Comparison of ENCODE assay signal across 1 cellular context in the genomic region with DNA sequence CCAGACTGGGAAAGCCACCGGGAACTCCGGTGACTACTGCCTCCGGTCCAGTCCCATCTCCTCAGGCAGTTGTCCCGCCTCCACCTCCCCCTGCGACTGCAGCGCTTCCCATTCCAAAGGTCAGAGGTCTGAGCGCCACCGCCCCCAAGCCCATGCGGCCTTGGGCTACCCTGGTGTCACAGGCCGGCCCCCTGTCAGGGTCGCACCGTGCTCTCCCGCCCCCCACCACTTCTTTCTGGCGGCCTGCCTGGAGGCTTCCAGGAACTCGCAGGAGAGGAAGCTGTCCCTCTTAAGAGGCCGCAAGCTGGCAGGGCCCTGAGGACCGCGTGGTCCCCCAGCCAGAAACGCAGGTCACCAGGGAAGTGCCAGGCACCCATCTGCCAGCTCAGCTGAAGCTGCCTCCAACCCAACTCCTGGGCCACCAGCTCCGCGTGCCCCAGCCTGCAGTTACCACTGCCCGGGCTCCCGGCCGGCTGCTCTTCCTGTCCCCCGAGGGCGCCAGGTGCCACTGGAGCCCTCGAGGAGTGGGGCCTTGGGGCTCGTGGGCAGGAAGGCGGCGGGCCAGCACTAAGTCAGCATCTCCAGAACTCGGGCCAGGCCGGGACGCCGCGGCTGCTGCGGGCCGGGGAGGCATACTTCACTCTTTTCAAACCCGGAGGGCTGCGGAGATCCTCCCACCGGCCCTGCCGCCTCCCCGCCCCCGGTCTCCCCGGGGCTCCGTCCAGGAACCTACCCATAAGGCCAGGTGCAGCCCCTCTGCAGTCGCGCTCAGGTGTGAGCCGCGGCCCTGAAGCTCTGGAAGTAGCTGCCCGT.
TF ChIP-seq lines count a peak whose summit lies in the region.

No MANE protein-coding gene starts in this region.

TF ChIP-seq in HepG2, 621 proteins besides CTCF, POLR2A, EP300 and RAD21 (continued from another document and continues in another):
- peak; percentile 57; the same call in 1 of the 2 replicates for TF ChIP-seq ZNF280B (CRISPR knock-in tag; IDR thresholded peaks at IDR 0.05; ENCODE audit: borderline replicate concordance)
- peak; percentile 99 for TF ChIP-seq ZNF891 (CRISPR knock-in tag; IDR thresholded peaks at IDR 0.05)
- TF ChIP-seq ZNF580 (CRISPR knock-in tag; IDR thresholded peaks at IDR 0.05; ENCODE audit: borderline replicate concordance, low read depth) = peak; percentile 91; the same call in 1 of the 2 replicates
- TF ChIP-seq ATF1 (CRISPR knock-in tag; IDR thresholded peaks at IDR 0.05) = no peak
- TF ChIP-seq FOXM1 (CRISPR knock-in tag; IDR thresholded peaks at IDR 0.05) = peak; percentile 89; the same call in 1 of the 2 replicates
- peak; percentile 84; the same call in 1 of the 2 replicates for TF ChIP-seq YEATS2 (CRISPR knock-in tag; IDR thresholded peaks at IDR 0.05; ENCODE audit: borderline replicate concordance)
- TF ChIP-seq ZFX (CRISPR knock-in tag; IDR thresholded peaks at IDR 0.05; ENCODE audit: low read depth) = peak; percentile 98
- TF ChIP-seq SIN3B (IDR thresholded peaks at IDR 0.05; ENCODE audit: low read length) = no peak
- TF ChIP-seq MTA3 (CRISPR knock-in tag; IDR thresholded peaks at IDR 0.05) = no peak
- TF ChIP-seq HOXA3 (CRISPR knock-in tag; IDR thresholded peaks at IDR 0.05) = peak; percentile 93
- TF ChIP-seq GATA4 (IDR thresholded peaks at IDR 0.05; ENCODE audit: borderline replicate concordance, low read depth) = peak; percentile 63; the same call in 1 of the 2 replicates
- peak; percentile 6; the same call in 1 of the 2 replicates for TF ChIP-seq ZNF773 (CRISPR knock-in tag; IDR thresholded peaks at IDR 0.05; ENCODE audit: borderline replicate concordance)
- TF ChIP-seq NR2F2 (IDR thresholded peaks at IDR 0.05; ENCODE audit: borderline replicate concordance, low read depth) = peak; percentile 79; the same call in 1 of the 2 replicates
- peak; percentile 69; the same call in 1 of the 2 replicates for TF ChIP-seq MIER2 (CRISPR knock-in tag; IDR thresholded peaks at IDR 0.05)
- TF ChIP-seq, protein P1, sequence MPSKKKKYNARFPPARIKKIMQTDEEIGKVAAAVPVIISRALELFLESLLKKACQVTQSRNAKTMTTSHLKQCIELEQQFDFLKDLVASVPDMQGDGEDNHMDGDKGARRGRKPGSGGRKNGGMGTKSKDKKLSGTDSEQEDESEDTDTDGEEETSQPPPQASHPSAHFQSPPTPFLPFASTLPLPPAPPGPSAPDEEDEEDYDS (CRISPR knock-in tag; IDR thresholded peaks at IDR 0.05) = peak; percentile 91
- TF ChIP-seq TEAD3 (CRISPR knock-in tag; optimal IDR thresholded peaks at IDR 0.05; ENCODE audit: borderline replicate concordance) = peak; percentile 81
- TF ChIP-seq BCL6 (CRISPR knock-in tag; IDR thresholded peaks at IDR 0.05) = peak; percentile 96
- TF ChIP-seq ZNF883 (CRISPR knock-in tag; IDR thresholded peaks at IDR 0.05; ENCODE audit: not compliant biosample characterization) = peak; percentile 97
- 0 out of 2 replicates have a peak, but pooled peaks have one; percentile 70 for TF ChIP-seq ZNF558 (CRISPR knock-in tag; IDR thresholded peaks at IDR 0.05; ENCODE audit: borderline replicate concordance)
- no peak for TF ChIP-seq ZNF24 (IDR thresholded peaks at IDR 0.05)
- peak; percentile 96 for TF ChIP-seq ZNF205 (CRISPR knock-in tag; IDR thresholded peaks at IDR 0.05)
- TF ChIP-seq, protein P2, sequence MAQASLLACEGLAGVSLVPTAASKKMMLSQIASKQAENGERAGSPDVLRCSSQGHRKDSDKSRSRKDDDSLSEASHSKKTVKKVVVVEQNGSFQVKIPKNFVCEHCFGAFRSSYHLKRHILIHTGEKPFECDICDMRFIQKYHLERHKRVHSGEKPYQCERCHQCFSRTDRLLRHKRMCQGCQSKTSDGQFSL (CRISPR knock-in tag; IDR thresholded peaks at IDR 0.05) = peak; percentile 89
- TF ChIP-seq ZNF709 (CRISPR knock-in tag; IDR thresholded peaks at IDR 0.05) = peak; percentile 43; the same call in 1 of the 2 replicates
- peak; percentile 92 for TF ChIP-seq XRCC5 (optimal IDR thresholded peaks at IDR 0.05; ENCODE audit: low read length)
- TF ChIP-seq U2AF1 (optimal IDR thresholded peaks at IDR 0.05; ENCODE audit: low read depth, low read length) = peak; percentile 75
- TF ChIP-seq KMT2A (CRISPR knock-in tag; IDR thresholded peaks at IDR 0.05) = peak; percentile 85
- TF ChIP-seq GPN1 (CRISPR knock-in tag; IDR thresholded peaks at IDR 0.05; ENCODE audit: borderline replicate concordance) = peak; percentile 89; the same call in 1 of the 2 replicates
- no peak for TF ChIP-seq SP1 (IDR thresholded peaks at IDR 0.05)
- TF ChIP-seq SP1 (CRISPR knock-in tag; IDR thresholded peaks at IDR 0.05) = peak; percentile 85
- peak; percentile 48 for TF ChIP-seq ZNF629 (CRISPR knock-in tag; conservative IDR thresholded peaks at IDR 0.05)
- TF ChIP-seq BRD4 (CRISPR knock-in tag; IDR thresholded peaks at IDR 0.05) = peak; percentile 92
- peak; percentile 97 for TF ChIP-seq ZNF678 (CRISPR knock-in tag; IDR thresholded peaks at IDR 0.05)
- TF ChIP-seq, protein P3, sequence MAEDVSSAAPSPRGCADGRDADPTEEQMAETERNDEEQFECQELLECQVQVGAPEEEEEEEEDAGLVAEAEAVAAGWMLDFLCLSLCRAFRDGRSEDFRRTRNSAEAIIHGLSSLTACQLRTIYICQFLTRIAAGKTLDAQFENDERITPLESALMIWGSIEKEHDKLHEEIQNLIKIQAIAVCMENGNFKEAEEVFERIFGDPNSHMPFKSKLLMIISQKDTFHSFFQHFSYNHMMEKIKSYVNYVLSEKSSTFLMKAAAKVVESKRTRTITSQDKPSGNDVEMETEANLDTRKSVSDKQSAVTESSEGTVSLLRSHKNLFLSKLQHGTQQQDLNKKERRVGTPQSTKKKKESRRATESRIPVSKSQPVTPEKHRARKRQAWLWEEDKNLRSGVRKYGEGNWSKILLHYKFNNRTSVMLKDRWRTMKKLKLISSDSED (CRISPR knock-in tag; IDR thresholded peaks at IDR 0.05) = peak; percentile 56; the same call in 1 of the 2 replicates
- TF ChIP-seq NFIB (CRISPR knock-in tag; IDR thresholded peaks at IDR 0.05; ENCODE audit: borderline replicate concordance) = no peak
- TF ChIP-seq HOXA5 (CRISPR knock-in tag; IDR thresholded peaks at IDR 0.05) = peak; percentile 93; the same call in 1 of the 2 replicates
- peak; percentile 99 for TF ChIP-seq PATZ1 (CRISPR knock-in tag; IDR thresholded peaks at IDR 0.05)
- TF ChIP-seq, protein P4, sequence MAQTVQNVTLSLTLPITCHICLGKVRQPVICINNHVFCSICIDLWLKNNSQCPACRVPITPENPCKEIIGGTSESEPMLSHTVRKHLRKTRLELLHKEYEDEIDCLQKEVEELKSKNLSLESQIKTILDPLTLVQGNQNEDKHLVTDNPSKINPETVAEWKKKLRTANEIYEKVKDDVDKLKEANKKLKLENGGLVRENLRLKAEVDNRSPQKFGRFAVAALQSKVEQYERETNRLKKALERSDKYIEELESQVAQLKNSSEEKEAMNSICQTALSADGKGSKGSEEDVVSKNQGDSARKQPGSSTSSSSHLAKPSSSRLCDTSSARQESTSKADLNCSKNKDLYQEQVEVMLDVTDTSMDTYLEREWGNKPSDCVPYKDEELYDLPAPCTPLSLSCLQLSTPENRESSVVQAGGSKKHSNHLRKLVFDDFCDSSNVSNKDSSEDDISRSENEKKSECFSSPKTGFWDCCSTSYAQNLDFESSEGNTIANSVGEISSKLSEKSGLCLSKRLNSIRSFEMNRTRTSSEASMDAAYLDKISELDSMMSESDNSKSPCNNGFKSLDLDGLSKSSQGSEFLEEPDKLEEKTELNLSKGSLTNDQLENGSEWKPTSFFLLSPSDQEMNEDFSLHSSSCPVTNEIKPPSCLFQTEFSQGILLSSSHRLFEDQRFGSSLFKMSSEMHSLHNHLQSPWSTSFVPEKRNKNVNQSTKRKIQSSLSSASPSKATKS (CRISPR knock-in tag; IDR thresholded peaks at IDR 0.05) = no peak
- TF ChIP-seq CAMTA2 (CRISPR knock-in tag; IDR thresholded peaks at IDR 0.05; ENCODE audit: borderline replicate concordance) = 0 out of 2 replicates have a peak, but pooled peaks have one; percentile 75
- TF ChIP-seq PRPF4 (IDR thresholded peaks at IDR 0.05; ENCODE audit: low read depth, low read length, poor library complexity, severe bottlenecking) = no peak
- TF ChIP-seq NFRKB (IDR thresholded peaks at IDR 0.05) = no peak
- TF ChIP-seq PHF21A (CRISPR knock-in tag; IDR thresholded peaks at IDR 0.05) = peak; percentile 97
- peak; percentile 94 for TF ChIP-seq ZFP91 (CRISPR knock-in tag; IDR thresholded peaks at IDR 0.05; ENCODE audit: borderline replicate concordance)
- TF ChIP-seq ZFP82 (CRISPR knock-in tag; IDR thresholded peaks at IDR 0.05; ENCODE audit: borderline replicate concordance) = peak; percentile 68; the same call in 1 of the 2 replicates
- TF ChIP-seq CHD2 (IDR thresholded peaks at IDR 0.05; ENCODE audit: low read depth, low read length) = 0 out of 2 replicates have a peak, but pooled peaks have one; percentile 7
- peak; percentile 56 for TF ChIP-seq SKI (IDR thresholded peaks at IDR 0.05; ENCODE audit: partially characterized antibody)
- TF ChIP-seq ZNF557 (CRISPR knock-in tag; IDR thresholded peaks at IDR 0.05) = peak; percentile 72; the same call in 1 of the 2 replicates
- peak; percentile 98 for TF ChIP-seq DMAP1 (CRISPR knock-in tag; IDR thresholded peaks at IDR 0.05)
- peak; percentile 75; the same call in 1 of the 2 replicates for TF ChIP-seq ELF1 (CRISPR knock-in tag; IDR thresholded peaks at IDR 0.05)
- TF ChIP-seq ZNF235 (CRISPR knock-in tag; IDR thresholded peaks at IDR 0.05; ENCODE audit: borderline replicate concordance) = peak; percentile 79
- TF ChIP-seq FOXK1 (CRISPR knock-in tag; IDR thresholded peaks at IDR 0.05; ENCODE audit: borderline replicate concordance, low read depth) = peak; percentile 70; the same call in 1 of the 2 replicates
- TF ChIP-seq KDM5B (CRISPR knock-in tag; IDR thresholded peaks at IDR 0.05; ENCODE audit: borderline replicate concordance) = peak; percentile 88
- TF ChIP-seq ZSCAN25 (CRISPR knock-in tag; IDR thresholded peaks at IDR 0.05) = peak; percentile 100
- TF ChIP-seq ZNF775 (CRISPR knock-in tag; IDR thresholded peaks at IDR 0.05; ENCODE audit: borderline replicate concordance) = no peak
- TF ChIP-seq ZFP1 (CRISPR knock-in tag; IDR thresholded peaks at IDR 0.05) = peak; percentile 53; the same call in 1 of the 2 replicates
- TF ChIP-seq ZBTB7B (CRISPR knock-in tag; IDR thresholded peaks at IDR 0.05) = peak; percentile 99
- peak; percentile 91; the same call in 1 of the 2 replicates for TF ChIP-seq ZNF766 (CRISPR knock-in tag; IDR thresholded peaks at IDR 0.05; ENCODE audit: borderline replicate concordance)
- peak; percentile 79; the same call in 1 of the 2 replicates for TF ChIP-seq CBFB (CRISPR knock-in tag; IDR thresholded peaks at IDR 0.05)
- peak; percentile 90; the same call in 1 of the 2 replicates for TF ChIP-seq ZNF232 (CRISPR knock-in tag; IDR thresholded peaks at IDR 0.05; ENCODE audit: borderline replicate concordance)
- TF ChIP-seq, protein P5, sequence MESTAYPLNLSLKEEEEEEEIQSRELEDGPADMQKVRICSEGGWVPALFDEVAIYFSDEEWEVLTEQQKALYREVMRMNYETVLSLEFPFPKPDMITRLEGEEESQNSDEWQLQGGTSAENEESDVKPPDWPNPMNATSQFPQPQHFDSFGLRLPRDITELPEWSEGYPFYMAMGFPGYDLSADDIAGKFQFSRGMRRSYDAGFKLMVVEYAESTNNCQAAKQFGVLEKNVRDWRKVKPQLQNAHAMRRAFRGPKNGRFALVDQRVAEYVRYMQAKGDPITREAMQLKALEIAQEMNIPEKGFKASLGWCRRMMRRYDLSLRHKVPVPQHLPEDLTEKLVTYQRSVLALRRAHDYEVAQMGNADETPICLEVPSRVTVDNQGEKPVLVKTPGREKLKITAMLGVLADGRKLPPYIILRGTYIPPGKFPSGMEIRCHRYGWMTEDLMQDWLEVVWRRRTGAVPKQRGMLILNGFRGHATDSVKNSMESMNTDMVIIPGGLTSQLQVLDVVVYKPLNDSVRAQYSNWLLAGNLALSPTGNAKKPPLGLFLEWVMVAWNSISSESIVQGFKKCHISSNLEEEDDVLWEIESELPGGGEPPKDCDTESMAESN (CRISPR knock-in tag; conservative IDR thresholded peaks at IDR 0.05) = peak; percentile 75; the same call in 1 of the 2 replicates
- peak; percentile 89; the same call in 1 of the 2 replicates for TF ChIP-seq ZNF34 (CRISPR knock-in tag; IDR thresholded peaks at IDR 0.05; ENCODE audit: borderline replicate concordance)
